ENCODE assay signal across 9 cellular contexts in genomic region chr2:134253804-134254203, GRCh38. TPM values are rescaled to one million over a fixed set of nuclear protein-coding genes. Genes with fewer than 3 reads are reported as not detected.
DNase-seq lines count a peak whose midpoint lies in the region; ATAC-seq and TF ChIP-seq lines count a peak whose summit lies in the region.
"Had no signal": no experiment of that assay in that cellular context is flagged by ENCODE, and none has a peak within 500 bp of the region (broad histone marks: within the 10 kb centered on the region; RNA-seq: fewer than 3 reads in every experiment).

MGAT5 (plus strand) TSS chr2:134254072; CDS start chr2:134254404, 332 bp downstream.

- H3K27ac ChIP-seq in BLaER1 (peak within 1 kb of the TSS; percentile 3; the same call in 1 of the 2 replicates), adrenal gland (no peak within 1 kb of the TSS)
- H3K27ac ChIP-seq: epithelial cell of prostate had no signal

- 55 to 85% (median 66%) methylated on average over 4 of the region's 4 CpGs for WGBS in adrenal gland, 4 donors

- H3K4me2 ChIP-seq in BLaER1 = peak within 1 kb of the TSS; percentile 89; the same call in 1 of the 2 replicates

- no peaks in the 10 kb centered on the region for H3K9me3 ChIP-seq in BLaER1
- no peaks in the 10 kb centered on the region for H3K9me3 ChIP-seq in MG63
- no peaks in the 10 kb centered on the region for H3K9me3 ChIP-seq in adrenal gland (replicated peaks in 1 of 3)
- H3K9me3 ChIP-seq in mononuclear cell (ENCODE audit: low read depth, low read length) = no peaks in the 10 kb centered on the region

- DNase-seq in MG63 (no peak), adrenal gland (no peak), NCI-H526 treated with DMSO at 0.1 percent for 48 hours (lab: John Stamatoyannopoulos, UW) (no peak), D341Med (ENCODE audit: low spot score) (no peak)

- intact Hi-C loops in adrenal gland (cut with DNase I) = loop anchor here in 1 of 2 donors (10.0 kb wide), 1 partner anchor 151 kb away; no protein-coding TSS in a partner anchor

- H3K27me3 ChIP-seq in BLaER1 = no peaks in the 10 kb centered on the region
- no peaks in the 10 kb centered on the region for H3K27me3 ChIP-seq in MG63
- no peaks in the 10 kb centered on the region for H3K27me3 ChIP-seq in adrenal gland
- no peaks in the 10 kb centered on the region for H3K27me3 ChIP-seq in mononuclear cell (ENCODE audit: insufficient read depth, low read length)

- H3K4me3 ChIP-seq in BLaER1 = no peak within 1 kb of the TSS
- no peak within 1 kb of the TSS for H3K4me3 ChIP-seq in MG63
- no peak within 1 kb of the TSS for H3K4me3 ChIP-seq in adrenal gland
- H3K4me3 ChIP-seq in mononuclear cell (ENCODE audit: low read length) = peak within 1 kb of the TSS; percentile 9

- ATAC-seq in GM19397 (IDR thresholded peaks at IDR 0.05; ENCODE audit: unreplicated experiment) (peak; percentile 11), HG03565 (IDR thresholded peaks at IDR 0.05; ENCODE audit: unreplicated experiment) (no peak)

- TF ChIP-seq CTCF in adrenal gland (IDR thresholded peaks at IDR 0.05) = no peak

- TF ChIP-seq POLR2A in adrenal gland (IDR thresholded peaks at IDR 0.05) = no peak

- H3K9ac ChIP-seq in BLaER1 = no peak within 1 kb of the TSS

- H4K20me1 ChIP-seq in BLaER1 = peaks cover 52% of the 10 kb centered on the region; the same call in 1 of the 2 replicates

- H3K36me3 ChIP-seq in BLaER1 (peaks cover 66% of the 10 kb centered on the region), MG63 (no peaks in the 10 kb centered on the region), adrenal gland (replicated peaks in 1 of 2) (no peaks in the 10 kb centered on the region)

- H3K4me1 ChIP-seq in BLaER1 (peaks cover 97% of the 10 kb centered on the region), adrenal gland (replicated peaks in 1 of 2) (peaks cover 0 to 2% of the 10 kb centered on the region in 2 donors), mononuclear cell (ENCODE audit: insufficient read depth, low read length) (peaks cover 82% of the 10 kb centered on the region)

RNA-seq across cellular contexts. Expression of gene MGAT5, which starts in this region (rescaled TPM):
- total RNA-seq in MG63 (2014; rRNA removed; shearing (Covaris generic); ENCODE audit: low replicate concordance) = 7.8 and 11.5 TPM in 2 replicates
- total RNA-seq in adrenal gland = 10 to 100 TPM; 27.9 to 47.9 (median 42.9) TPM
- polyA plus RNA-seq in adrenal gland = 10 to 100 TPM in 1 of 3 donors, 1 to 10 TPM in 2; 2.9 to 20.0 (median 3.6) TPM
- 41.3 TPM for total RNA-seq in mononuclear cell
